In genomic region chr2:9554841-9555337, GRCh38 we compare ENCODE assay signal across 8 cellular contexts. TPM values are rescaled to one million over a fixed set of nuclear protein-coding genes. Genes with fewer than 3 reads are reported as not detected.
DNase-seq lines count a peak whose midpoint lies in the region; ATAC-seq, FAIRE-seq and TF ChIP-seq lines count a peak whose summit lies in the region.

No MANE protein-coding gene starts in this region.

- H3K27ac Mint-ChIP-seq in immature natural killer cell, result peak overlapping the region; percentile 92 to 99 (median 96)

- POLR2A ChIA-PET in BJ (lab: Charles Lee), result interaction anchor here (1.2 kb wide), 1 partner anchor 76 kb away, joined by 9 read pairs; the partner anchor contains the start of gene YWHAQ
- POLR2A ChIA-PET in K562 (lab: Yijun Ruan, JAX), result interaction anchor here (0.7 to 2.4 kb wide), 21 partner anchors 9 to 387 kb away, joined by 3 to 17 read pairs (median 4); partner anchors contain the start of gene YWHAQ

- peak; percentile 6 for ATAC-seq in K562
- ATAC-seq in GM21576 (IDR thresholded peaks at IDR 0.05; ENCODE audit: unreplicated experiment), result no peak

- no peak for TF ChIP-seq POLR2A in K562 (conservative IDR thresholded peaks at IDR 0.05)

- H3K4me3 ChIP-seq in BJ (ENCODE audit: low read depth, low read length), result peak overlapping the region; percentile 79
- peak overlapping the region; percentile 99 for H3K4me3 ChIP-seq in HL-60 (replicated peaks; ENCODE audit: insufficient read depth, low read length)
- peak overlapping the region; percentile 89 for H3K4me3 ChIP-seq in SJCRH30
- peak overlapping the region; percentile 79 for H3K4me3 ChIP-seq in K562

- H3K36me3 Mint-ChIP-seq in immature natural killer cell, result peaks cover 0 to 2% (median 0%) of the 10 kb centered on the region in 3 donors

- in situ Hi-C loops in K562 (cut with MboI), result no loop called here

- no peaks in the 10 kb centered on the region for H3K9me3 ChIP-seq in SJCRH30 (replicated peaks)
- H3K9me3 ChIP-seq in K562 (replicated peaks; ENCODE audit: control insufficient read depth, insufficient read depth, low read depth, low read length), result no peaks in the 10 kb centered on the region

- H3K36me3 ChIP-seq in BJ (ENCODE audit: control insufficient read depth, insufficient read depth, low read length), result no peaks in the 10 kb centered on the region
- H3K36me3 ChIP-seq in SJCRH30, result no peaks in the 10 kb centered on the region
- H3K36me3 ChIP-seq in K562 (ENCODE audit: control insufficient read depth, insufficient read depth, low read length), result no peaks in the 10 kb centered on the region

- H3K9me1 ChIP-seq in K562 (ENCODE audit: control insufficient read depth, insufficient read depth, low read length), result no peaks in the 10 kb centered on the region

- H3K27me3 ChIP-seq in BJ (ENCODE audit: control insufficient read depth, insufficient read depth, low read length) (no peaks in the 10 kb centered on the region), HL-60 (ENCODE audit: insufficient read depth, poor library complexity, severe bottlenecking) (no peaks in the 10 kb centered on the region), SJCRH30 (no peaks in the 10 kb centered on the region), K562 (ENCODE audit: control insufficient read depth in 2 of 2, insufficient read depth in 2 of 2, low read length in 2 of 2) (no peaks in the 10 kb centered on the region)

- CTCF ChIA-PET in BJ (lab: Yijun Ruan, JAX) (interaction anchor here (0.6 to 2.1 kb wide), 12 partner anchors 10 to 839 kb away, joined by 3 to 10 read pairs (median 4); no protein-coding TSS in a partner anchor), K562 (lab: Yijun Ruan, JAX; ENCODE audit: low intra/inter-chr PET ratio) (interaction anchor here (1.0 kb wide), 1 partner anchor 8 kb away, joined by 3 read pairs; no protein-coding TSS in a partner anchor)

- H2AFZ ChIP-seq in K562 (ENCODE audit: low read depth, low read length), result peak overlapping the region; percentile 92

- H3K27ac ChIP-seq in HL-60 (replicated peaks), result peak overlapping the region; percentile 96
- H3K27ac ChIP-seq in SJCRH30, result peak overlapping the region; percentile 88
- H3K27ac ChIP-seq in K562 (ENCODE audit: extremely low read depth, low read depth, low read length), result peak overlapping the region; percentile 97

- no peaks in the 10 kb centered on the region for H3K9me3 Mint-ChIP-seq in immature natural killer cell

- H3K4me2 ChIP-seq in K562 (ENCODE audit: insufficient read depth, low read length), result peak overlapping the region; percentile 98

- TF ChIP-seq RAD21 in K562 (CRISPR knock-in tag; conservative IDR thresholded peaks at IDR 0.05 in 1 of 2, IDR thresholded peaks at IDR 0.05 in 1 of 2), result no peak

- no TSS peak for BruUV-seq in K562 (replicated peaks; lab: Mats Ljungman, UMichigan)

- peaks cover 4 to 14% (median 6%) of the 10 kb centered on the region in 3 donors for H3K27me3 Mint-ChIP-seq in immature natural killer cell (ENCODE audit: low read depth in 3 of 3)

- TF ChIP-seq CTCF in BJ (IDR thresholded peaks at IDR 0.05; ENCODE audit: insufficient read depth, low read depth, low read length), result no peak
- no peak for TF ChIP-seq CTCF in HL-60 (IDR thresholded peaks at IDR 0.05; ENCODE audit: insufficient read depth, low read length)
- TF ChIP-seq CTCF in K562 (IDR thresholded peaks at IDR 0.05 in 2 of 3, conservative IDR thresholded peaks at IDR 0.05 in 1 of 3; ENCODE audit: insufficient read depth in 2 of 3, low read depth in 1 of 3, low read length in 3 of 3), result no peak

- DNase-seq in BJ (ENCODE audit: low read depth), result no peak
- DNase-seq in HL-60 (ENCODE audit: low read depth in 1 of 2, low spot score in 1 of 2), result peak in 1 of 2 experiments; percentile 48
- peak in 1 of 2 experiments; percentile 72 for DNase-seq in SJCRH30
- peak in 1 of 4 experiments; percentile 71 for DNase-seq in K562 (ENCODE audit: extremely low read depth in 1 of 4, low spot score in 3 of 4)
- DNase-seq in immature natural killer cell, result peak; percentile 19 to 24 (median 22)
- DNase-seq in stimulated activated CD4-positive, alpha-beta T cell treated with anti-CD3 and anti-CD28 coated beads, Interleukin-12 subunit alpha, Interleukin-12 subunit beta, amount 100 ng/mL, for 4 hours, result peak; percentile 7
- no peak for DNase-seq in NCI-H1694 (lab: John Stamatoyannopoulos, UW)

- 1% methylated on average over 11 of the region's 11 CpGs for WGBS in K562 (ENCODE audit: insufficient coverage, low coverage, missing lambda C conversion rate)

- H3K79me2 ChIP-seq in K562 (ENCODE audit: control insufficient read depth, insufficient read depth, low read length), result peaks cover 67% of the 10 kb centered on the region

- no peak for TF ChIP-seq EP300 in K562 (IDR thresholded peaks at IDR 0.05; ENCODE audit: low read length)

- FAIRE-seq in K562 (lab: Jason Lieb, UNC), result no peak

- H4K20me1 ChIP-seq in K562 (replicated peaks; ENCODE audit: control insufficient read depth, insufficient read depth, low read length), result peaks cover 8% of the 10 kb centered on the region; the same call in 1 of the 2 replicates

- intact Hi-C loops in K562 (cut with micrococcal nuclease), result loop anchor here (5.0 to 10.0 kb wide), 4 partner anchors 77 to 410 kb away; partner anchors contain the start of genes CPSF3, ITGB1BP1 and YWHAQ

- H3K4me1 ChIP-seq in SJCRH30, result peaks cover 8% of the 10 kb centered on the region
- H3K4me1 ChIP-seq in K562 (replicated peaks in 1 of 2; ENCODE audit: control insufficient read depth in 2 of 2, insufficient read depth in 2 of 2, low read length in 2 of 2), result peaks cover 9 to 19% of the 10 kb centered on the region in 2 experiments; a peak in 4 of 5 replicates

- H3K4me3 Mint-ChIP-seq in immature natural killer cell, result peak overlapping the region; percentile 95 to 98 (median 97)

- H3K4me1 Mint-ChIP-seq in immature natural killer cell, result peaks cover 55 to 69% of the 10 kb centered on the region in 2 donors

- H3K9ac ChIP-seq in K562 (ENCODE audit: insufficient read depth in 1 of 2, low read depth in 2 of 2, low read length in 2 of 2), result peak overlapping the region; percentile 96 to 98

TF ChIP-seq in K562, 482 proteins besides CTCF, POLR2A, EP300 and RAD21 (continues in another document):
- TF ChIP-seq NFRKB (IDR thresholded peaks at IDR 0.05; ENCODE audit: low read depth) (0 out of 2 replicates have a peak, but pooled peaks have one; percentile 74), C11orf30 (IDR thresholded peaks at IDR 0.05; ENCODE audit: low read depth) (peak; percentile 37; the same call in 1 of the 2 replicates), ZEB2 (IDR thresholded peaks at IDR 0.05) (0 out of 2 replicates have a peak, but pooled peaks have one; percentile 5), ZKSCAN1 (IDR thresholded peaks at IDR 0.05; ENCODE audit: low read depth, low read length) (no peak), POLR2AphosphoS2 (IDR thresholded peaks at IDR 0.05; ENCODE audit: low read length) (peak; percentile 3; the same call in 1 of the 2 replicates), FIP1L1 (IDR thresholded peaks at IDR 0.05; ENCODE audit: low read depth, low read length, poor library complexity, severe bottlenecking) (no peak), JUNB (CRISPR knock-in tag; conservative IDR thresholded peaks at IDR 0.05) (no peak), SPI1 (IDR thresholded peaks at IDR 0.05; ENCODE audit: borderline replicate concordance, low read depth, low read length) (peak; percentile 35; the same call in 1 of the 2 replicates), KLF13 (tag; IDR thresholded peaks at IDR 0.05; ENCODE audit: borderline replicate concordance, low read depth) (peak; percentile 63; the same call in 1 of the 2 replicates), KDM5B (IDR thresholded peaks at IDR 0.05; ENCODE audit: insufficient replicate concordance, low read depth, low read length) (peak; percentile 23), TOE1 (IDR thresholded peaks at IDR 0.05; ENCODE audit: borderline replicate concordance) (0 out of 2 replicates have a peak, but pooled peaks have one; percentile 11), TOE1 (CRISPR knock-in tag; IDR thresholded peaks at IDR 0.05; ENCODE audit: borderline replicate concordance, low read depth) (no peak), BHLHE40 (IDR thresholded peaks at IDR 0.05; ENCODE audit: low read length) (peak; percentile 16; the same call in 1 of the 2 replicates), TAF9B (IDR thresholded peaks at IDR 0.05; ENCODE audit: partially characterized antibody) (peak; percentile 1), MTA3 (IDR thresholded peaks at IDR 0.05; ENCODE audit: borderline replicate concordance) (0 out of 2 replicates have a peak, but pooled peaks have one; percentile 28)

RNA-seq across cellular contexts. Expression of gene ADAM17, which starts 0.7 kb away (rescaled TPM):
- polyA plus RNA-seq in BJ (2011; rRNA removed) (8.7 and 11.1 TPM in 2 replicates), K562 (2011; rRNA removed) (11.8 and 12.8 TPM in 2 replicates), K562 (2014; fragmentation: Illumina TruSeq; extraction: Trizol) (21.5 and 22.1 TPM in 2 replicates), K562 (2014; fragmentation: Nextera tagmentation; extraction: Ambion mirVana) (1 to 10 TPM; 5.8 to 7.8 TPM), K562 (2014; rRNA removed) (15.2 and 16.4 TPM in 2 replicates), immature natural killer cell (10 to 100 TPM in 1 of 3 donors, 1 to 10 TPM in 2; 6.3 to 14.9 (median 8.0) TPM)
- 8.0 and 10.1 TPM in 2 replicates for polyA minus RNA-seq in BJ (2011; rRNA and poly(A)+ RNA removed)
- 26.2 and 27.4 TPM in 2 replicates for total RNA-seq in SJCRH30 (2014; rRNA removed; shearing (Covaris generic))
- 65.9 and 125 TPM in 2 replicates for total RNA-seq in K562 (2011; cell fraction: chromatin; rRNA removed; ENCODE audit: low replicate concordance)
- 40.0 and 49.9 TPM in 2 replicates for total RNA-seq in K562 (2011; cell fraction: nucleolus; rRNA removed)
- 73.1 and 114 TPM in 2 replicates for total RNA-seq in K562 (2011; cell fraction: nucleoplasm; rRNA removed)
- total RNA-seq in K562 (2014; rRNA removed) (19.0 and 19.6 TPM in 2 replicates), K562 (2014; rRNA removed; fragmentation: Illumina TruSeq; extraction: Trizol) (28.1 and 33.7 TPM in 2 replicates), K562 (2015; rRNA removed; fragmentation: Illumina TruSeq; extraction: Trizol) (27.1 and 28.5 TPM in 2 replicates), K562 (2021) (27.9 and 30.0 TPM in 2 replicates)
- 3.0 and 5.7 TPM in 2 replicates for polyA plus RNA-seq in K562 (2011; cell fraction: cytosol; rRNA removed)
- 13.6 and 15.4 TPM in 2 replicates for polyA plus RNA-seq in K562 (2011; cell fraction: nucleus; rRNA removed)
- 21.8 and 24.0 TPM in 2 replicates for polyA plus RNA-seq in K562 (2012)
- 41.0 and 44.7 TPM in 2 replicates for polyA minus RNA-seq in K562 (2011; rRNA and poly(A)+ RNA removed)
- 9.7 and 12.0 TPM in 2 replicates for polyA minus RNA-seq in K562 (2011; cell fraction: cytosol; rRNA and poly(A)+ RNA removed)
- 13.3 and 27.4 TPM in 2 replicates for polyA minus RNA-seq in K562 (2011; cell fraction: nucleus; rRNA and poly(A)+ RNA removed)

Comparison
In these comparisons a context has a peak if more than half of its experiments do, and no peak if none do; other contexts are left out.
1. DNase-seq: peak in immature natural killer cell (3 of 3) and stimulated activated CD4-positive, alpha-beta T cell treated with anti-CD3 and anti-CD28 coated beads, Interleukin-12 subunit alpha, Interleukin-12 subunit beta, amount 100 ng/mL, for 4 hours (single experiment); none in BJ (single experiment) and NCI-H1694 (single experiment).
2. Peak in every context shown above with its lines, with median percentiles within 50 percentile points of each other: H3K4me3 ChIP-seq and H3K27ac ChIP-seq.